In the genomic region with DNA sequence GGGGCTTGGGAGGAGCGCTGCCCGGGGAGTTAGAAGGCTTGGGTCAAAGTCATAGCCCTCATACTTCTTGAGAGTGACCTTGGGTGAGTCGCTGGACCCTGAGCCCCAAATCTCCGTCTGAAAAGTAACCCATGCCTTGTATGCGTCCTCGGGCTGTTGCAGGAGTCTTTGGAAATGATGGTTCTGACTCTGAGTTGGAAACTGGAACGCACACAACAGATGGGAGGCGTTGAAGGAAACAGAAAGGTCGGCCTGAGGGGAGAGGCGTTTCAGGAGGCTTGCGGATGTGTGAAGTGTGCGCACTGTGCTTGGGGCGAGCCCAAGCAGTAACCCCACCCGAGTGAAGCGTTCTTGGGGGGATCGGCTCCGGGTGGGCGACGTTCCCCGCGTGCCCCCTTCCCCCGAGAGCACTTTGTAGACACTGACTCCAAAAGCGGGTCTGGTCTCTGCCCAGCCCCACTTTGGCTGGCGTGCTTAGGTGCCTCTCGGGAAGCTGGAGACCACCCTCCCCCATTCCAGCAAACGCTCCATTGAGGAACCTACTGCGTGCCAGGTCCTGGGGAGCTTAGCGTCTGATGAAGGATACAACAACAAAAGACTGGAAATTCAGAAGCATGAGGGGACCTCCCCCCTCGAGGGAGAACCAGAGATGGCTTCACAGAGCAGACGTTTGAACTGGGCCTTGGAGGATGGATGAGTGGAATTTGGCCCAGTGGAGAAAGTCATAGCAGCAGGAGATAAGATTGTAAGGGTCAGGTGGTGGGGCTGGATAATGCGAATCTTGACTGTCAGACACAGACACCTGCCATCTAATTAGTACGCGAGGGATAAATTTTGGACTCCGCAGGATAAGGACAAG, we compare ENCODE assay signal across 8 cellular contexts. TPM values are rescaled to one million over a fixed set of nuclear protein-coding genes. Genes with fewer than 3 reads are reported as not detected.
DNase-seq lines count a peak whose midpoint lies in the region; ATAC-seq, FAIRE-seq and TF ChIP-seq lines count a peak whose summit lies in the region.

No MANE protein-coding gene starts in this region.

- DNase-seq in AG04449 (ENCODE audit: low read depth, low spot score) (no peak), HAP-1 (ENCODE audit: low spot score in 2 of 2) (no peak), iPS DF 6.9 (ENCODE audit: low read depth, low spot score) (no peak), SK-N-DZ (ENCODE audit: low spot score) (no peak), frontal cortex (ENCODE audit: low spot score in 2 of 2) (no peak), SKM-1 (lab: John Stamatoyannopoulos, UW; ENCODE audit: unreplicated experiment) (no peak)
- DNase-seq in activated naive CD8-positive, alpha-beta T cell treated with anti-CD3 and anti-CD28 coated beads, Interleukin-2, amount 50 U/mL, for 24 hours = no peak

- peaks cover 29% of the 10 kb centered on the region for H3K4me1 Mint-ChIP-seq in activated naive CD8-positive, alpha-beta T cell treated with anti-CD3 and anti-CD28 coated beads, Interleukin-2, amount 50 U/mL, for 24 hours

- ATAC-seq in activated naive CD8-positive, alpha-beta T cell treated with anti-CD3 and anti-CD28 coated beads, Interleukin-2, amount 50 U/mL, for 24 hours = no peak

- H3K27ac ChIP-seq in iPS DF 6.9 (ENCODE audit: low read length) (no peak overlapping the region), skin epidermis (peak overlapping the region in 20 of 21 experiments; percentile 65 to 94 (median 87))

- POLR2A ChIA-PET in AG04449 (lab: Yijun Ruan, JAX) = interaction anchor here (0.6 kb wide), 1 partner anchor 258 kb away, joined by 3 read pairs; no protein-coding TSS in a partner anchor

- CTCF ChIA-PET in AG04449 (lab: Yijun Ruan, JAX) = interaction anchor here (0.6 to 18.1 kb wide), 22 partner anchors 7 to 492 kb away, joined by 3 to 214 read pairs (median 4); no protein-coding TSS in a partner anchor

- in situ Hi-C loops in HAP-1 (cut with MboI; ENCODE audit: low sequenced_read_pairs) = loop anchor here (10.0 to 25.0 kb wide), 2 partner anchors 420 to 782 kb away; a partner anchor contains a TSS

- no peaks in the 10 kb centered on the region for H3K36me3 Mint-ChIP-seq in activated naive CD8-positive, alpha-beta T cell treated with anti-CD3 and anti-CD28 coated beads, Interleukin-2, amount 50 U/mL, for 24 hours (ENCODE audit: low read depth)

- no CpG with 5 or more reads among the region's 34 CpGs for WGBS in iPS DF 6.9 (ENCODE audit: insufficient coverage, insufficient read length)

- H3K9me3 ChIP-seq in HAP-1 (no peaks in the 10 kb centered on the region), iPS DF 6.9 (ENCODE audit: control insufficient read depth, insufficient read depth, low read length) (no peaks in the 10 kb centered on the region)

- no peaks in the 10 kb centered on the region for H3K9me3 Mint-ChIP-seq in activated naive CD8-positive, alpha-beta T cell treated with anti-CD3 and anti-CD28 coated beads, Interleukin-2, amount 50 U/mL, for 24 hours

- H3K36me3 ChIP-seq in HAP-1 (replicated peaks) (no peaks in the 10 kb centered on the region; the same call in 1 of the 2 replicates), iPS DF 6.9 (ENCODE audit: control insufficient read depth, insufficient read depth, low read length) (no peaks in the 10 kb centered on the region)

- no peak for TF ChIP-seq CTCF in AG04449 (IDR thresholded peaks at IDR 0.05; ENCODE audit: insufficient read depth, low read length, missing control alignments)

- H3K27me3 Mint-ChIP-seq in activated naive CD8-positive, alpha-beta T cell treated with anti-CD3 and anti-CD28 coated beads, Interleukin-2, amount 50 U/mL, for 24 hours = no peaks in the 10 kb centered on the region

- peak overlapping the region; percentile 85 for H3K27ac Mint-ChIP-seq in activated naive CD8-positive, alpha-beta T cell treated with anti-CD3 and anti-CD28 coated beads, Interleukin-2, amount 50 U/mL, for 24 hours

- peak overlapping the region; percentile 91 for H3K4me3 Mint-ChIP-seq in activated naive CD8-positive, alpha-beta T cell treated with anti-CD3 and anti-CD28 coated beads, Interleukin-2, amount 50 U/mL, for 24 hours

- no peaks in the 10 kb centered on the region for H3K27me3 ChIP-seq in HAP-1 (ENCODE audit: low read depth)
- H3K27me3 ChIP-seq in iPS DF 6.9 (ENCODE audit: control insufficient read depth, insufficient read depth, low read length) = no peaks in the 10 kb centered on the region

- no peak for FAIRE-seq in frontal cortex (lab: Jason Lieb, UNC)

- peak overlapping the region; percentile 83 for H3K4me3 ChIP-seq in AG04449 (ENCODE audit: low read depth, low read length)
- peak overlapping the region; percentile 78 for H3K4me3 ChIP-seq in HAP-1
- H3K4me3 ChIP-seq in iPS DF 6.9 (ENCODE audit: low read length) = peak overlapping the region; percentile 78; the same call in 1 of the 2 replicates
- peak overlapping the region; percentile 62 to 99 (median 94) for H3K4me3 ChIP-seq in skin epidermis

- H3K4me1 ChIP-seq in HAP-1 (peaks cover 10% of the 10 kb centered on the region), iPS DF 6.9 (ENCODE audit: control insufficient read depth, insufficient read depth, low read length) (peaks cover 3% of the 10 kb centered on the region; the same call in 1 of the 2 replicates)

RNA-seq across cellular contexts. Expression of a gene that starts 0.9 kb away (rescaled TPM):
- polyA plus RNA-seq in SK-N-DZ (2014; cell fraction: cytosol; rRNA removed) = 31.1 and 36.9 TPM in 2 replicates
- polyA plus RNA-seq in SK-N-DZ (2014; cell fraction: nucleus; rRNA removed) = 16.9 and 19.2 TPM in 2 replicates
- total RNA-seq in frontal cortex = 118 TPM
